In genomic region chr7:14894826-14895225, GRCh38 we compare ENCODE assay signal across 22 cellular contexts. TPM values are rescaled to one million over a fixed set of nuclear protein-coding genes. Genes with fewer than 3 reads are reported as not detected.
"Had no signal": no experiment of that assay in that cellular context is flagged by ENCODE, and none has a peak within 500 bp of the region (broad histone marks: within the 10 kb centered on the region; RNA-seq: fewer than 3 reads in every experiment).

No MANE protein-coding gene starts in this region.

- H3K27ac ChIP-seq: colonic mucosa, heart right ventricle, left ventricle myocardium inferior, thyroid gland had no signal

- H3K36me3 ChIP-seq: colonic mucosa, esophagus muscularis mucosa, heart right ventricle, left ventricle myocardium inferior, thyroid gland had no signal

- H3K4me1 ChIP-seq: colonic mucosa, thyroid gland had no signal

- H3K4me3 ChIP-seq: colonic mucosa, esophagus muscularis mucosa, heart right ventricle, left ventricle myocardium inferior, thyroid gland had no signal

- ATAC-seq: activated CD4-positive, CD25-positive, alpha-beta regulatory T cell treated with anti-CD3 and anti-CD28 coated beads, Interleukin-2, amount 50 U/mL, for 24 hours; activated CD8-positive, alpha-beta T cell treated with anti-CD3 and anti-CD28 coated beads, Interleukin-2, amount 10 ng/mL, durations not matched to agents 7 days and 5 days; activated naive CD8-positive, alpha-beta T cell treated with anti-CD3 and anti-CD28 coated beads, Interleukin-2, amount 50 U/mL, for 24 hours; heart right ventricle had no signal

- H3K9me3 ChIP-seq: colonic mucosa, esophagus muscularis mucosa, heart right ventricle, left ventricle myocardium inferior, thyroid gland had no signal

- H3K27me3 ChIP-seq: colonic mucosa, esophagus muscularis mucosa, heart right ventricle, thyroid gland had no signal

- DNase-seq: activated CD4-positive, alpha-beta T cell treated with anti-CD3 and anti-CD28 coated beads, Interleukin-2, amount 10 ng/mL, durations not matched to agents 7 days and 5 days; activated CD8-positive, alpha-beta T cell treated with anti-CD3 and anti-CD28 coated beads, Interleukin-2, amount 10 ng/mL, durations not matched to agents 7 days and 5 days; activated effector memory CD4-positive, alpha-beta T cell treated with Interleukin-2 at 50 U/mL for 16 hours; activated naive CD4-positive, alpha-beta T cell treated with anti-CD3 and anti-CD28 coated beads, Interleukin-2, amount 10 ng/mL, durations not matched to agents 7 days and 5 days; activated naive CD8-positive, alpha-beta T cell treated with anti-CD3 and anti-CD28 coated beads, Interleukin-2, amount 50 U/mL, for 24 hours; activated T-cell treated with anti-CD3 and anti-CD28 coated beads, Interleukin-2, amount 50 U/mL, for 24 hours; anterior cingulate cortex; central memory CD4-positive, alpha-beta T cell; colonic mucosa; heart right ventricle; kidney glomerular epithelial cell; left ventricle myocardium inferior; mammary epithelial cell; occipital lobe; posterior cingulate gyrus; stimulated activated CD4-positive, alpha-beta T cell treated with anti-CD3 and anti-CD28 coated beads, Interleukin-2, amount 100 ng/mL, for 24 hours; stimulated activated naive CD4-positive, alpha-beta T cell treated with Interleukin-2 at 50 U/mL for 16 hours; T1000; thyroid gland had no signal

RNA-seq across cellular contexts. Expression of gene DGKB, which starts 7.7 kb away (rescaled TPM):
- total RNA-seq: activated CD4-positive, alpha-beta T cell treated with anti-CD3 and anti-CD28 coated beads, Interleukin-2, amount 10 ng/mL, durations not matched to agents 7 days and 5 days; activated CD8-positive, alpha-beta T cell treated with anti-CD3 and anti-CD28 coated beads, Interleukin-2, amount 10 ng/mL, durations not matched to agents 7 days and 5 days; mammary epithelial cell; mononuclear cell had no signal
- polyA plus RNA-seq: mammary epithelial cell had no signal
